22 cellular contexts compared by ENCODE assay signal in genomic region chr11:124886476-124886875, GRCh38. TPM values are rescaled to one million over a fixed set of nuclear protein-coding genes. Genes with fewer than 3 reads are reported as not detected.
A peak's percentile ranks its signal among the peaks of the same experiment; 100 is the strongest.
DNase-seq lines count a peak whose midpoint lies in the region; ATAC-seq and TF ChIP-seq lines count a peak whose summit lies in the region.
"Had no signal": no experiment of that assay in that cellular context is flagged by ENCODE, and none has a peak within 500 bp of the region (broad histone marks: within the 10 kb centered on the region; RNA-seq: fewer than 3 reads in every experiment).

No MANE protein-coding gene starts in this region.

- H3K4me2 ChIP-seq in H9 (ENCODE audit: insufficient read depth, insufficient read length, low read length) = no peak overlapping the region
- H3K4me2 ChIP-seq: GM23338 had no signal

- H3K9me3 Mint-ChIP-seq in activated naive CD8-positive, alpha-beta T cell treated with anti-CD3 and anti-CD28 coated beads for 36 hours = no peaks in the 10 kb centered on the region
- no peaks in the 10 kb centered on the region for H3K9me3 Mint-ChIP-seq in activated naive CD8-positive, alpha-beta T cell treated with anti-CD3 and anti-CD28 coated beads, Interleukin-2, amount 50 U/mL, for 24 hours
- H3K9me3 Mint-ChIP-seq in H9 (no peaks in the 10 kb centered on the region), endothelial cell (ENCODE audit: unreplicated experiment) (no peaks in the 10 kb centered on the region)
- H3K9me3 Mint-ChIP-seq: GM23338 had no signal

- no peak overlapping the region for H4K91ac ChIP-seq in H9 (ENCODE audit: insufficient read length, low read depth, low read length)

- no peak overlapping the region for H2BK120ac ChIP-seq in H9 (ENCODE audit: low read depth, low read length, poor library complexity, severe bottlenecking)

- H3K23ac ChIP-seq in H9 (ENCODE audit: insufficient read length, low read depth, low read length) = no peak overlapping the region

- no peaks in the 10 kb centered on the region for H3K4me1 ChIP-seq in H9 (ENCODE audit: insufficient read depth, low read length)

- TF ChIP-seq CTCF in H9 (conservative IDR thresholded peaks at IDR 0.05) = no peak
- TF ChIP-seq CTCF in endothelial cell (IDR thresholded peaks at IDR 0.05; ENCODE audit: unreplicated experiment) = no peak
- TF ChIP-seq CTCF in omental fat pad (IDR thresholded peaks at IDR 0.05) = no peak

- H2BK12ac ChIP-seq in H9 (ENCODE audit: insufficient read length, low read depth, low read length) = no peak overlapping the region

- no peak overlapping the region for H3K18ac ChIP-seq in H9 (ENCODE audit: insufficient read length, low read depth, low read length)

- no peaks in the 10 kb centered on the region for H3K79me2 ChIP-seq in H9 (ENCODE audit: insufficient read depth, low read length)

- no peaks in the 10 kb centered on the region for H3K27me3 Mint-ChIP-seq in activated naive CD8-positive, alpha-beta T cell treated with anti-CD3 and anti-CD28 coated beads for 36 hours
- H3K27me3 Mint-ChIP-seq in activated naive CD8-positive, alpha-beta T cell treated with anti-CD3 and anti-CD28 coated beads, Interleukin-2, amount 50 U/mL, for 24 hours = peaks cover 4% of the 10 kb centered on the region
- H3K27me3 Mint-ChIP-seq in H9 (ENCODE audit: low read depth) (peaks cover 29% of the 10 kb centered on the region), endothelial cell (ENCODE audit: unreplicated experiment) (peaks cover 8% of the 10 kb centered on the region)

- no peak overlapping the region for H3T11ph ChIP-seq in H9 (ENCODE audit: low read length)

- no peaks in the 10 kb centered on the region for H3K4me1 Mint-ChIP-seq in activated naive CD8-positive, alpha-beta T cell treated with anti-CD3 and anti-CD28 coated beads for 36 hours
- no peaks in the 10 kb centered on the region for H3K4me1 Mint-ChIP-seq in activated naive CD8-positive, alpha-beta T cell treated with anti-CD3 and anti-CD28 coated beads, Interleukin-2, amount 50 U/mL, for 24 hours
- H3K4me1 Mint-ChIP-seq in H9 (0 out of 4 replicates have a peak, but pooled peaks cover 0 to 3% of the 10 kb centered on the region in 2 experiments), endothelial cell (ENCODE audit: unreplicated experiment) (peaks cover 43% of the 10 kb centered on the region)
- H3K4me1 Mint-ChIP-seq: GM23338 had no signal

- DNase-seq in activated naive CD8-positive, alpha-beta T cell treated with anti-CD3 and anti-CD28 coated beads for 36 hours = no peak
- no peak for DNase-seq in activated naive CD8-positive, alpha-beta T cell treated with anti-CD3 and anti-CD28 coated beads, Interleukin-2, amount 50 U/mL, for 24 hours
- DNase-seq in H9 (peak; percentile 22), endothelial cell (ENCODE audit: low spot score) (no peak), omental fat pad (ENCODE audit: low spot score) (peak; percentile 17), GM03348 (ENCODE audit: low spot score) (no peak)
- DNase-seq: BE2C; CD4-positive, CD25-positive, alpha-beta regulatory T cell; COR-L47; GDM1; KBM-7; NCI-H1105 treated with DMSO at 0.1 percent for 48 hours; NCI-H1694 treated with DMSO at 0.1 percent for 48 hours; NCI-H2107; NCI-H510A; NCI-H748 treated with DMSO at 0.1 percent for 48 hours; SJCRH30 had no signal

- H3K23me2 ChIP-seq in H9 (ENCODE audit: insufficient read length, low read depth, low read length, poor library complexity, severe bottlenecking) = no peaks in the 10 kb centered on the region

- H4K20me1 ChIP-seq in H9 (ENCODE audit: control insufficient read depth, insufficient read depth, insufficient read length) = no peaks in the 10 kb centered on the region

- H3K9ac ChIP-seq in H9 (ENCODE audit: extremely low read depth, insufficient read length, low read length) = no peak overlapping the region

- no peak overlapping the region for H4K5ac ChIP-seq in H9 (ENCODE audit: insufficient read length, low read depth, low read length)

- H3K27ac Mint-ChIP-seq in activated naive CD8-positive, alpha-beta T cell treated with anti-CD3 and anti-CD28 coated beads for 36 hours = peak overlapping the region; percentile 19
- no peak overlapping the region for H3K27ac Mint-ChIP-seq in activated naive CD8-positive, alpha-beta T cell treated with anti-CD3 and anti-CD28 coated beads, Interleukin-2, amount 50 U/mL, for 24 hours
- no peak overlapping the region for H3K27ac Mint-ChIP-seq in H9
- no peak overlapping the region for H3K27ac Mint-ChIP-seq in endothelial cell (ENCODE audit: unreplicated experiment)
- H3K27ac Mint-ChIP-seq: CD4-positive, CD25-positive, alpha-beta regulatory T cell; GM23338 had no signal

- H2AK5ac ChIP-seq in H9 (ENCODE audit: insufficient read length, low read length) = no peak overlapping the region

- no CpG with 5 or more reads among the region's 11 CpGs for WGBS in H9 (ENCODE audit: extremely low coverage, insufficient read length, low lambda C conversion rate)

- ATAC-seq in activated naive CD8-positive, alpha-beta T cell treated with anti-CD3 and anti-CD28 coated beads, Interleukin-2, amount 50 U/mL, for 24 hours = no peak
- no peak for ATAC-seq in omental fat pad (ENCODE audit: low FRiP score)
- ATAC-seq in HG02981 (IDR thresholded peaks at IDR 0.05; ENCODE audit: unreplicated experiment) = no peak
- no peak for ATAC-seq in GM18511 (IDR thresholded peaks at IDR 0.05; ENCODE audit: unreplicated experiment)
- ATAC-seq: GM23338 had no signal

- H2BK20ac ChIP-seq in H9 (ENCODE audit: low read depth, low read length, poor library complexity, severe bottlenecking) = no peak overlapping the region

- H3K14ac ChIP-seq in H9 (ENCODE audit: insufficient read depth, low read length) = no peak overlapping the region; the same call in 1 of the 2 replicates

- no peaks in the 10 kb centered on the region for H3K9me3 ChIP-seq in H9 (ENCODE audit: control insufficient read depth, low read depth, low read length)
- H3K9me3 ChIP-seq: BE2C, SJCRH30 had no signal

- H3K4ac ChIP-seq in H9 (ENCODE audit: low read depth, low read length) = no peak overlapping the region

- no peak overlapping the region for H3K4me3 Mint-ChIP-seq in activated naive CD8-positive, alpha-beta T cell treated with anti-CD3 and anti-CD28 coated beads for 36 hours
- H3K4me3 Mint-ChIP-seq in activated naive CD8-positive, alpha-beta T cell treated with anti-CD3 and anti-CD28 coated beads, Interleukin-2, amount 50 U/mL, for 24 hours = no peak overlapping the region
- H3K4me3 Mint-ChIP-seq in H9 (no peak overlapping the region), endothelial cell (ENCODE audit: unreplicated experiment) (peak overlapping the region; percentile 52)
- H3K4me3 Mint-ChIP-seq: CD4-positive, CD25-positive, alpha-beta regulatory T cell; GM23338 had no signal

- H3K79me1 ChIP-seq in H9 (ENCODE audit: insufficient read depth, low read depth, low read length, poor library complexity, severe bottlenecking) = no peaks in the 10 kb centered on the region

- no peaks in the 10 kb centered on the region for H3K36me3 Mint-ChIP-seq in activated naive CD8-positive, alpha-beta T cell treated with anti-CD3 and anti-CD28 coated beads for 36 hours
- H3K36me3 Mint-ChIP-seq in activated naive CD8-positive, alpha-beta T cell treated with anti-CD3 and anti-CD28 coated beads, Interleukin-2, amount 50 U/mL, for 24 hours (ENCODE audit: low read depth) = no peaks in the 10 kb centered on the region
- H3K36me3 Mint-ChIP-seq in H9 (ENCODE audit: insufficient read depth in 1 of 3, low read depth in 3 of 3) = no peaks in the 10 kb centered on the region
- peaks cover 26% of the 10 kb centered on the region for H3K36me3 Mint-ChIP-seq in endothelial cell (ENCODE audit: low read depth, unreplicated experiment)
- H3K36me3 Mint-ChIP-seq: CD4-positive, CD25-positive, alpha-beta regulatory T cell had no signal

- H2BK15ac ChIP-seq in H9 (ENCODE audit: low read depth, low read length) = no peak overlapping the region

- H2BK5ac ChIP-seq in H9 (ENCODE audit: insufficient read length, low read length) = no peak overlapping the region

- no peak overlapping the region for H2AFZ ChIP-seq in H9 (ENCODE audit: low read length)
- H2AFZ ChIP-seq: GM23338 had no signal

- H3K27ac ChIP-seq in H9 (ENCODE audit: insufficient read length, low read depth, low read length) = no peak overlapping the region
- H3K27ac ChIP-seq: RWPE1, SJCRH30 had no signal

- no peaks in the 10 kb centered on the region; the same call in 1 of the 2 replicates for H3K27me3 ChIP-seq in H9 (ENCODE audit: insufficient read depth, low read length)
- H3K27me3 ChIP-seq: BE2C, SJCRH30 had no signal

- no peak overlapping the region for H3K56ac ChIP-seq in H9 (ENCODE audit: insufficient read length, low read depth, low read length)

- no peak overlapping the region for H4K8ac ChIP-seq in H9 (replicated peaks; ENCODE audit: insufficient read length, low read depth, low read length)

RNA-seq across cellular contexts. Expression of gene ROBO4, which starts 11.2 kb away (rescaled TPM):
- not detected for total RNA-seq in activated naive CD8-positive, alpha-beta T cell treated with anti-CD3 and anti-CD28 coated beads for 36 hours
- total RNA-seq in H9 (2021) = not detected in 2 replicates
- 28.8 TPM for total RNA-seq in endothelial cell (ENCODE audit: unreplicated experiment)
- total RNA-seq in omental fat pad = 100 to 1,000 TPM in 1 of 4 donors, 10 to 100 TPM in 3; 31.7 to 152 (median 75.2) TPM
- total RNA-seq: GM23338, OCI-LY7 had no signal

RNA-seq across cellular contexts. Expression of gene ROBO3, which starts 21.2 kb away (rescaled TPM):
- total RNA-seq in activated naive CD8-positive, alpha-beta T cell treated with anti-CD3 and anti-CD28 coated beads for 36 hours = 10 to 100 TPM; 17.9 to 23.7 TPM
- total RNA-seq in H9 (2021) (11.8 and 12.6 TPM in 2 replicates), endothelial cell (ENCODE audit: unreplicated experiment) (40.0 TPM), omental fat pad (10 to 100 TPM; 24.5 to 71.5 (median 27.9) TPM)

RNA-seq across cellular contexts. Expression of gene HEPN1, which starts 32.6 kb away (rescaled TPM):
- not detected for total RNA-seq in activated naive CD8-positive, alpha-beta T cell treated with anti-CD3 and anti-CD28 coated beads for 36 hours
- total RNA-seq in H9 (2021) (not detected in 2 replicates), endothelial cell (ENCODE audit: unreplicated experiment) (not detected), omental fat pad (under 1 TPM in 1 of 4 donors, not detected in 3; 0.56 TPM)
- total RNA-seq: CD4-positive, CD25-positive, alpha-beta regulatory T cell; GM23338; OCI-LY7; SJCRH30 had no signal

RNA-seq across cellular contexts. Expression of gene HEPACAM, which starts 49.4 kb away (rescaled TPM):
- total RNA-seq in activated naive CD8-positive, alpha-beta T cell treated with anti-CD3 and anti-CD28 coated beads for 36 hours = not detected
- total RNA-seq in H9 (2021) = not detected in 2 replicates
- total RNA-seq in endothelial cell (ENCODE audit: unreplicated experiment) = 0.08 TPM
- total RNA-seq in omental fat pad = 10 to 100 TPM in 3 of 4 donors, 1 to 10 TPM in 1; 8.5 to 37.3 (median 21.3) TPM
- total RNA-seq: CD4-positive, CD25-positive, alpha-beta regulatory T cell; OCI-LY7; SJCRH30 had no signal

Comparison
In these comparisons a context has a peak if more than half of its experiments do, and no peak if none do; other contexts are left out.
1. DNase-seq: peak in H9 (single experiment) and omental fat pad (single experiment); none in activated naive CD8-positive, alpha-beta T cell treated with anti-CD3 and anti-CD28 coated beads for 36 hours (single experiment), activated naive CD8-positive, alpha-beta T cell treated with anti-CD3 and anti-CD28 coated beads, Interleukin-2, amount 50 U/mL, for 24 hours (single experiment), endothelial cell (single experiment) and GM03348 (single experiment).
2. RNA of gene ROBO4, which starts 11.2 kb away (total RNA-seq): 31.7 to 152 TPM in omental fat pad and 28.8 TPM in endothelial cell (single experiment); not detected in activated naive CD8-positive, alpha-beta T cell treated with anti-CD3 and anti-CD28 coated beads for 36 hours and not detected in H9; every median in the first group is over 10 times any median in the second.